In the genomic region with DNA sequence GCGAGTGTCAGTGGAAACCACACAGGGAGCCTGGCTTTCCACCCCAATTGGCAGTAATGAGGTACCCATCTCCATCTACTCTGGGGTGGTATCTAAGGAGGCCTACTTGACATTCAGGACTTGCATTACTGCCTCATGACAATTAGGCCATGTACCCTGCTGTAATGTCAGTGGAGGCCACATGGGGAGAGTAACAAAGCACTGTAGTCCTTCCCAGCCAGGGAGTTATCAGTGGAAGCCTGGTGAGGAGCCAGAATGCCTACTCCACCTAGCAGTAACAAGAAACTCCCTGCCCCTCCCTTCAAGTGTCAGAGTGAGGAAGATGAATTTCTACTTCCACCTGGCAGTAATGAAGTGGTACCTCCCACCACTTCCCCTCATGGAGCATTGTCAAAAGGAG, we compare ENCODE assay signal across 1 cellular context.
TF ChIP-seq lines count a peak whose summit lies in the region.

No MANE protein-coding gene starts in this region.

TF ChIP-seq in HepG2, 621 proteins besides CTCF, POLR2A, EP300 and RAD21:
- TF ChIP-seq, protein P1, sequence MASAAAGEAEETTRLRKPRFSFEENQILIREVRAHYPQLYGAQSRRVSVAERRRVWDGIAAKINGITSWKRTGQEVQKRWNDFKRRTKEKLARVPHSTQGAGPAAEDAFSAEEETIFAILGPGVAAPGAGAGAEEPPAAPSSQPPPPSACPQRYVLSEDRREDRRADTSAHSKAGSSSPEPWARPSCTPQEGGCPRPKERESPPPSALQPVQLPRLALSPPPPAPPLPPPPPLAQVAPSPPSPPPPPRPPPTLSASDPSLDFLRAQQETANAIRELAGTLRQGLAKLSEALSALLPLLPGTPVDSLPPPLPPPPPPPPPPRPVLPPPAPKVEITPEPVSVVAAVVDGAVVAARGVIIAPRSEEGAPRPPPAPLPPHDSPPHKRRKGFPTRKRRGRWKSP (CRISPR knock-in tag; IDR thresholded peaks at IDR 0.05) = no peak
- TF ChIP-seq, protein P2, sequence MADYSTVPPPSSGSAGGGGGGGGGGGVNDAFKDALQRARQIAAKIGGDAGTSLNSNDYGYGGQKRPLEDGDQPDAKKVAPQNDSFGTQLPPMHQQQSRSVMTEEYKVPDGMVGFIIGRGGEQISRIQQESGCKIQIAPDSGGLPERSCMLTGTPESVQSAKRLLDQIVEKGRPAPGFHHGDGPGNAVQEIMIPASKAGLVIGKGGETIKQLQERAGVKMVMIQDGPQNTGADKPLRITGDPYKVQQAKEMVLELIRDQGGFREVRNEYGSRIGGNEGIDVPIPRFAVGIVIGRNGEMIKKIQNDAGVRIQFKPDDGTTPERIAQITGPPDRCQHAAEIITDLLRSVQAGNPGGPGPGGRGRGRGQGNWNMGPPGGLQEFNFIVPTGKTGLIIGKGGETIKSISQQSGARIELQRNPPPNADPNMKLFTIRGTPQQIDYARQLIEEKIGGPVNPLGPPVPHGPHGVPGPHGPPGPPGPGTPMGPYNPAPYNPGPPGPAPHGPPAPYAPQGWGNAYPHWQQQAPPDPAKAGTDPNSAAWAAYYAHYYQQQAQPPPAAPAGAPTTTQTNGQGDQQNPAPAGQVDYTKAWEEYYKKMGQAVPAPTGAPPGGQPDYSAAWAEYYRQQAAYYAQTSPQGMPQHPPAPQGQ (CRISPR knock-in tag; IDR thresholded peaks at IDR 0.05; ENCODE audit: borderline replicate concordance) = no peak
- TF ChIP-seq RNF2 (conservative IDR thresholded peaks at IDR 0.05; ENCODE audit: low read depth) = no peak
- TF ChIP-seq MBNL3 (CRISPR knock-in tag; conservative IDR thresholded peaks at IDR 0.05) = no peak
- TF ChIP-seq SIN3B (IDR thresholded peaks at IDR 0.05; ENCODE audit: low read length) = no peak
- no peak for TF ChIP-seq ZMAT3 (CRISPR knock-in tag; conservative IDR thresholded peaks at IDR 0.05)
- no peak for TF ChIP-seq KMT2B (CRISPR knock-in tag; IDR thresholded peaks at IDR 0.05)
- TF ChIP-seq ZNF34 (CRISPR knock-in tag; IDR thresholded peaks at IDR 0.05; ENCODE audit: borderline replicate concordance) = no peak
- no peak for TF ChIP-seq EZH2 (conservative IDR thresholded peaks at IDR 0.05; ENCODE audit: low read depth, low read length)
- no peak for TF ChIP-seq NR1H2 (CRISPR knock-in tag; IDR thresholded peaks at IDR 0.05; ENCODE audit: borderline replicate concordance, low read depth)
- TF ChIP-seq ZNF616 (CRISPR knock-in tag; IDR thresholded peaks at IDR 0.05; ENCODE audit: low read depth) = no peak
- TF ChIP-seq NR2C2 (CRISPR knock-in tag; IDR thresholded peaks at IDR 0.05; ENCODE audit: borderline replicate concordance) = no peak
- TF ChIP-seq TOE1 (CRISPR knock-in tag; IDR thresholded peaks at IDR 0.05) = no peak
- TF ChIP-seq ZNF678 (CRISPR knock-in tag; IDR thresholded peaks at IDR 0.05) = no peak
TF ChIP-seq in HepG2: peak in this region for 0.
